In the genomic region with DNA sequence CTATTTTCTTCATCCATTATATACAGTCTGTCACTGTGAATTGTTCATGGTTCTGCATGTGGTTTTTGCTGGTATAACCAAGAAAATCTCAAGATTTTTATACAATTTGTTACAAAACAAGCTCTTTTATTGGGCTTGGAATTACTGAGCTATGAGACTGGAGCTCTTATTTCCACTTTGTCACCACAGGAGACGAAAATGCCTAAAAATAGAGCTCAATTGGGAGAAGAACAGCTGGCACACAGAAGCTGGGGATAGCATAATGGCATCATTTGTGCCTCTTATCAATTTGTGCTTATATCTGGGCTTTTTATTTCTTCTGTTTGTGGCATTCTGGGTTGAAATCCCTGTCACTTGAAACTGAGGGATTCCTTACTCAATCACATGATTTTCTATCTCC, we compare ENCODE assay signal across 18 cellular contexts.
"Had no signal": no experiment of that assay in that cellular context is flagged by ENCODE, and none has a peak within 500 bp of the region (broad histone marks: within the 10 kb centered on the region; RNA-seq: fewer than 3 reads in every experiment).

No MANE protein-coding gene starts in this region.

- H3K27me3 Mint-ChIP-seq: activated CD4-positive, alpha-beta memory T cell treated with anti-CD3 and anti-CD28 coated beads, Interleukin-2, amount 10 ng/mL, durations not matched to agents 7 days and 5 days; activated naive CD8-positive, alpha-beta T cell treated with anti-CD3 and anti-CD28 coated beads, Interleukin-2, amount 50 U/mL, for 24 hours; memory B cell; naive B cell; progenitor cell of endocrine pancreas had no signal

- H3K4me3 Mint-ChIP-seq: activated CD4-positive, alpha-beta memory T cell treated with anti-CD3 and anti-CD28 coated beads, Interleukin-2, amount 10 ng/mL, durations not matched to agents 7 days and 5 days; activated naive CD8-positive, alpha-beta T cell treated with anti-CD3 and anti-CD28 coated beads, Interleukin-2, amount 50 U/mL, for 24 hours; memory B cell; naive B cell; neural crest cell had no signal

- H3K9me3 ChIP-seq: heart right ventricle, upper lobe of left lung had no signal

- H3K36me3 ChIP-seq: heart right ventricle, upper lobe of left lung had no signal

- H3K4me3 ChIP-seq: heart right ventricle, upper lobe of left lung had no signal

- H3K9me3 Mint-ChIP-seq: memory B cell had no signal

- H3K36me3 Mint-ChIP-seq: memory B cell, naive B cell had no signal

- H3K27ac ChIP-seq: epithelial cell of prostate, heart right ventricle, upper lobe of left lung had no signal

- H3K4me1 Mint-ChIP-seq: activated CD4-positive, alpha-beta memory T cell treated with anti-CD3 and anti-CD28 coated beads, Interleukin-2, amount 10 ng/mL, durations not matched to agents 7 days and 5 days; activated naive CD8-positive, alpha-beta T cell treated with anti-CD3 and anti-CD28 coated beads, Interleukin-2, amount 50 U/mL, for 24 hours; memory B cell; naive B cell had no signal

- H3K27me3 ChIP-seq: heart right ventricle, upper lobe of left lung had no signal

- H3K27ac Mint-ChIP-seq: activated CD4-positive, alpha-beta memory T cell treated with anti-CD3 and anti-CD28 coated beads, Interleukin-2, amount 10 ng/mL, durations not matched to agents 7 days and 5 days; activated naive CD8-positive, alpha-beta T cell treated with anti-CD3 and anti-CD28 coated beads, Interleukin-2, amount 50 U/mL, for 24 hours; memory B cell; naive B cell; progenitor cell of endocrine pancreas had no signal

- ATAC-seq: activated naive CD8-positive, alpha-beta T cell treated with anti-CD3 and anti-CD28 coated beads, Interleukin-2, amount 50 U/mL, for 24 hours; heart right ventricle; left colon had no signal

- H3K4me1 ChIP-seq: heart right ventricle, upper lobe of left lung had no signal

- DNase-seq: activated CD4-positive, alpha-beta memory T cell treated with anti-CD3 and anti-CD28 coated beads, Interleukin-2, amount 10 ng/mL, durations not matched to agents 7 days and 5 days; activated CD4-positive, alpha-beta T cell treated with anti-CD3 and anti-CD28 coated beads for 48 hours; activated effector memory CD4-positive, alpha-beta T cell treated with anti-CD3 and anti-CD28 coated beads, Interleukin-2, amount 50 U/mL, for 16 hours; activated naive CD4-positive, alpha-beta T cell treated with anti-CD3 and anti-CD28 coated beads, Interleukin-2, amount 50 U/mL, for 16 hours; activated naive CD8-positive, alpha-beta T cell treated with anti-CD3 and anti-CD28 coated beads, Interleukin-2, amount 50 U/mL, for 24 hours; cerebellar nuclear complex; cortex of kidney; heart right ventricle; left colon; naive B cell; retina; stimulated activated CD4-positive, alpha-beta T cell treated with anti-CD3 and anti-CD28 coated beads, Interleukin-4, amount 100 ng/mL, for 24 hours; stimulated activated naive CD4-positive, alpha-beta T cell treated with Interleukin-2 at 50 U/mL for 16 hours; upper lobe of left lung had no signal
